11 cellular contexts compared by ENCODE assay signal in genomic region chr16:65116216-65116615, GRCh38. TPM values are rescaled to one million over a fixed set of nuclear protein-coding genes. Genes with fewer than 3 reads are reported as not detected.
"Had no signal": no experiment of that assay in that cellular context is flagged by ENCODE, and none has a peak within 500 bp of the region (broad histone marks: within the 10 kb centered on the region; RNA-seq: fewer than 3 reads in every experiment).

No MANE protein-coding gene starts in this region.

- ATAC-seq: right cardiac atrium; stimulated activated effector memory CD8-positive, alpha-beta T cell treated with anti-CD3 and anti-CD28 coated beads, Interleukin-12 subunit alpha, Interleukin-12 subunit beta, amount 100 ng/mL, for 72 hours; T-helper 17 cell had no signal

- DNase-seq: activated CD4-positive, alpha-beta T cell treated with anti-CD3 and anti-CD28 coated beads, Interleukin-2, amount 50 U/mL, for 1 hour; activated CD4-positive, CD25-positive, alpha-beta regulatory T cell; activated naive CD4-positive, alpha-beta T cell treated with anti-CD3 and anti-CD28 coated beads, Interleukin-2, amount 50 U/mL, for 16 hours; effector CD8-positive, alpha-beta T cell; right cardiac atrium; small intestine; T-helper 17 cell; trophoblast cell had no signal

- H3K27ac Mint-ChIP-seq: progenitor cell of endocrine pancreas; stimulated activated effector memory CD8-positive, alpha-beta T cell treated with anti-CD3 and anti-CD28 coated beads, Interleukin-12 subunit alpha, Interleukin-12 subunit beta, amount 100 ng/mL, for 72 hours; T-helper 17 cell had no signal

- H3K4me1 Mint-ChIP-seq: stimulated activated effector memory CD8-positive, alpha-beta T cell treated with anti-CD3 and anti-CD28 coated beads, Interleukin-12 subunit alpha, Interleukin-12 subunit beta, amount 100 ng/mL, for 72 hours; T-helper 17 cell had no signal

- H3K36me3 Mint-ChIP-seq: stimulated activated effector memory CD8-positive, alpha-beta T cell treated with anti-CD3 and anti-CD28 coated beads, Interleukin-12 subunit alpha, Interleukin-12 subunit beta, amount 100 ng/mL, for 72 hours had no signal

- H3K4me3 Mint-ChIP-seq: stimulated activated effector memory CD8-positive, alpha-beta T cell treated with anti-CD3 and anti-CD28 coated beads, Interleukin-12 subunit alpha, Interleukin-12 subunit beta, amount 100 ng/mL, for 72 hours; T-helper 17 cell had no signal

RNA-seq across cellular contexts. Expression of gene CDH11, which starts 5.6 kb away (rescaled TPM):
- total RNA-seq: activated CD8-positive, alpha-beta memory T cell treated with anti-CD3 and anti-CD28 coated beads for 36 hours; T-helper 17 cell had no signal
